In the genomic region with DNA sequence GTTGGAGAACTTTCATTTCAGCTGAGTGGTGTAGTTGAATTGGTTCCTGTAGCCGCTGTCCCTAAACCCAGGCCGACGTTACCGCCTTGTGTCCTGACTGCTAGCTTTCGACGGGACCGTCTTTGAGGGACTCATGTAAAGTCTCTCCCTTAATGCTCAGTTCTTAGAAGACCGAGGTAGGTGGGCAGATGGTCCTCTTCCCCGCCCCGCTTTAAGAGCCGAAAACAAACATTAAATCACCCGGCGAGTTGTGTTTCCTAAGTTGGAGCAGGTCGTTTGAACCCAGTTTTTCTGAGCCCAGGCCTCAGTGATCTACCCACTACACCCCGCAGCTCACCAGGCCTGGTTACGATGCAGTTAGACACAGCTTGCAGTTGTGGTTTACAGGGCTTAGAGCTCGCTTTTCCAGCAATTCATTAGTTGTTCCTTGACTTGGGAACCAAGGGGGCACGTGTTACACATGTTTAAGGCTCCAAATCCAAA, we compare ENCODE assay signal across 8 cellular contexts. TPM values are rescaled to one million over a fixed set of nuclear protein-coding genes. Genes with fewer than 3 reads are reported as not detected.
DNase-seq lines count a peak whose midpoint lies in the region; ATAC-seq and TF ChIP-seq lines count a peak whose summit lies in the region.

No MANE protein-coding gene starts in this region.

- intact Hi-C loops in heart left ventricle (cut with DNase I): loop anchor here in 1 of 10 donors (5.0 kb wide), 1 partner anchor 870 kb away; the partner anchor contains the start of gene LTA4H
- intact Hi-C loops in prostate gland (cut with DNase I): no loop called here

- H3K36me3 ChIP-seq in heart left ventricle: no peaks in the 10 kb centered on the region
- H3K36me3 ChIP-seq in prostate gland: no peaks in the 10 kb centered on the region

- no peak for TF ChIP-seq POLR2A in heart left ventricle (IDR thresholded peaks at IDR 0.05)
- TF ChIP-seq POLR2A in prostate gland (IDR thresholded peaks at IDR 0.05): no peak

- H3K27me3 ChIP-seq in heart left ventricle (no peaks in the 10 kb centered on the region), prostate gland (replicated peaks; ENCODE audit: insufficient read depth) (no peaks in the 10 kb centered on the region)

- ATAC-seq in HG02759 (IDR thresholded peaks at IDR 0.05; ENCODE audit: unreplicated experiment): peak; percentile 25
- ATAC-seq in heart left ventricle: peak in 3 of 4 donors; percentile 26 to 50 (median 29)

- H3K4me3 ChIP-seq in GM12864 (ENCODE audit: low read depth, low read length) (peak overlapping the region; percentile 83), heart left ventricle (peak overlapping the region; percentile 61 to 97 (median 86)), prostate gland (peak overlapping the region; percentile 88 to 94)

- peak; percentile 53 for DNase-seq in ACHN
- no peak for DNase-seq in GM12864 (ENCODE audit: low read depth)
- peak; percentile 11 for DNase-seq in NCI-H345 (lab: John Stamatoyannopoulos, UW)
- DNase-seq in activated naive CD4-positive, alpha-beta T cell treated with anti-CD3 and anti-CD28 coated beads, Interleukin-2, amount 50 U/mL, for 16 hours: peak; percentile 17
- DNase-seq in heart left ventricle: no peak
- peak; percentile 15 for DNase-seq in prostate gland (ENCODE audit: low spot score)
- no peak for DNase-seq in kidney glomerular epithelial cell (lab: John Stamatoyannopoulos, UW)

- TF ChIP-seq CTCF in GM12864 (IDR thresholded peaks at IDR 0.05; ENCODE audit: low read depth, low read length, missing control alignments) (no peak), heart left ventricle (IDR thresholded peaks at IDR 0.05) (no peak), prostate gland (IDR thresholded peaks at IDR 0.05) (no peak)

- in situ Hi-C loops in ACHN (cut with HindIII; ENCODE audit: low pct_ligation_motif_present, low pct_unique_long_range_greater_than_20kb, low sequenced_read_pairs): no loop called here

- peaks cover 0 to 35% (median 13%) of the 10 kb centered on the region in 12 donors for H3K4me1 ChIP-seq in heart left ventricle
- peaks cover 3% of the 10 kb centered on the region for H3K4me1 ChIP-seq in prostate gland (replicated peaks)

- H3K27ac ChIP-seq in heart left ventricle (peak overlapping the region in 11 of 12 donors; percentile 66 to 94 (median 82)), prostate gland (peak overlapping the region; percentile 91 to 92)

- WGBS in heart left ventricle, 4 donors: 1 to 3% (median 3%) methylated on average over 18 of the region's 18 CpGs
- WGBS in prostate gland: 4% methylated on average over 18 of the region's 18 CpGs

- H3K9me3 ChIP-seq in heart left ventricle (no peaks in the 10 kb centered on the region), prostate gland (no peaks in the 10 kb centered on the region)

RNA-seq across cellular contexts. Expression of gene NEDD1, which starts 0.7 kb away (rescaled TPM):
- total RNA-seq in heart left ventricle: 10 to 100 TPM; 11.5 to 16.4 (median 13.2) TPM
- 10 to 100 TPM in 1 of 2 donors, 1 to 10 TPM in 1; 3.3 to 10.1 TPM for polyA plus RNA-seq in heart left ventricle
- total RNA-seq in prostate gland: 10 to 100 TPM; 22.8 to 29.8 TPM

Comparison
In these comparisons a context has a peak if more than half of its experiments do, and no peak if none do; other contexts are left out.
1. DNase-seq: peak in ACHN (single experiment), NCI-H345 (single experiment), activated naive CD4-positive, alpha-beta T cell treated with anti-CD3 and anti-CD28 coated beads, Interleukin-2, amount 50 U/mL, for 16 hours (single experiment) and prostate gland (single experiment); none in GM12864 (single experiment), heart left ventricle (0 of 5) and kidney glomerular epithelial cell (single experiment).
2. Peak in every context shown above with its lines, with median percentiles within 50 percentile points of each other: H3K4me3 ChIP-seq.